ENCODE assay signal across 3 cellular contexts in genomic region chr7:117122536-117122935, GRCh38.
TF ChIP-seq lines count a peak whose summit lies in the region.

No MANE protein-coding gene starts in this region.

TF ChIP-seq in HepG2, 621 proteins besides CTCF, POLR2A, EP300 and RAD21:
- TF ChIP-seq NFIB (CRISPR knock-in tag; IDR thresholded peaks at IDR 0.05; ENCODE audit: borderline replicate concordance) (no peak), MAFF (IDR thresholded peaks at IDR 0.05; ENCODE audit: low read depth, low read length) (peak; percentile 96), MAFK (conservative IDR thresholded peaks at IDR 0.05 in 1 of 2, IDR thresholded peaks at IDR 0.05 in 1 of 2; ENCODE audit: low read length in 2 of 2) (peak; percentile 95 to 97), RFX1 (IDR thresholded peaks at IDR 0.05) (no peak)

TF ChIP-seq in K562, 482 proteins besides CTCF, POLR2A, EP300 and RAD21:
- 0 out of 2 replicates have a peak, but pooled peaks have one; percentile 23 for TF ChIP-seq CBFA2T3 (IDR thresholded peaks at IDR 0.05)
- no peak for TF ChIP-seq ZKSCAN1 (IDR thresholded peaks at IDR 0.05; ENCODE audit: low read depth, low read length)
- TF ChIP-seq FOXA3 (CRISPR knock-in tag; conservative IDR thresholded peaks at IDR 0.05 in 1 of 2, IDR thresholded peaks at IDR 0.05 in 1 of 2), result peak in 1 of 2 experiments; percentile 57; a peak in 2 of 4 replicates
- no peak for TF ChIP-seq ZC3H11A (IDR thresholded peaks at IDR 0.05; ENCODE audit: low read depth, low read length)
- peak; percentile 94 for TF ChIP-seq MAFG (tag; conservative IDR thresholded peaks at IDR 0.05)
- no peak for TF ChIP-seq ZNF143 (CRISPR knock-in tag; IDR thresholded peaks at IDR 0.05)
- TF ChIP-seq ZNF316 (IDR thresholded peaks at IDR 0.05), result peak; percentile 97
- TF ChIP-seq MAFF (IDR thresholded peaks at IDR 0.05; ENCODE audit: low read length), result peak; percentile 98
- TF ChIP-seq, protein P1, sequence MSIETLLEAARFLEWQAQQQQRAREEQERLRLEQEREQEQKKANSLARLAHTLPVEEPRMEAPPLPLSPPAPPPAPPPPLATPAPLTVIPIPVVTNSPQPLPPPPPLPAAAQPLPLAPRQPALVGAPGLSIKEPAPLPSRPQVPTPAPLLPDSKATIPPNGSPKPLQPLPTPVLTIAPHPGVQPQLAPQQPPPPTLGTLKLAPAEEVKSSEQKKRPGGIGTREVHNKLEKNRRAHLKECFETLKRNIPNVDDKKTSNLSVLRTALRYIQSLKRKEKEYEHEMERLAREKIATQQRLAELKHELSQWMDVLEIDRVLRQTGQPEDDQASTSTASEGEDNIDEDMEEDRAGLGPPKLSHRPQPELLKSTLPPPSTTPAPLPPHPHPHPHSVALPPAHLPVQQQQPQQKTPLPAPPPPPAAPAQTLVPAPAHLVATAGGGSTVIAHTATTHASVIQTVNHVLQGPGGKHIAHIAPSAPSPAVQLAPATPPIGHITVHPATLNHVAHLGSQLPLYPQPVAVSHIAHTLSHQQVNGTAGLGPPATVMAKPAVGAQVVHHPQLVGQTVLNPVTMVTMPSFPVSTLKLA (conservative IDR thresholded peaks at IDR 0.05), result 0 out of 4 replicates have a peak, but pooled peaks of 1 of the 2 experiments have one; percentile 17
- TF ChIP-seq RAD51 (IDR thresholded peaks at IDR 0.05; ENCODE audit: borderline replicate concordance, low read depth), result no peak
- TF ChIP-seq C11orf30 (IDR thresholded peaks at IDR 0.05; ENCODE audit: low read depth), result peak; percentile 96
- peak; percentile 15; the same call in 1 of the 2 replicates for TF ChIP-seq ARID1B (IDR thresholded peaks at IDR 0.05)
- no peak for TF ChIP-seq NUFIP1 (IDR thresholded peaks at IDR 0.05; ENCODE audit: partially characterized antibody)
- no peak for TF ChIP-seq ZBTB40 (IDR thresholded peaks at IDR 0.05)
- no peak for TF ChIP-seq ZBTB40 (CRISPR knock-in tag; IDR thresholded peaks at IDR 0.05)
- peak; percentile 98 for TF ChIP-seq MAFK (IDR thresholded peaks at IDR 0.05; ENCODE audit: low read length)
TF ChIP-seq in K562: peak in this region for 9.

TF ChIP-seq in H1, 55 proteins besides CTCF, POLR2A, EP300 and RAD21:
- TF ChIP-seq YY1 (IDR thresholded peaks at IDR 0.05; ENCODE audit: low read depth, low read length), result no peak
- TF ChIP-seq MAFK (IDR thresholded peaks at IDR 0.05; ENCODE audit: low read depth, low read length), result peak; percentile 60; the same call in 1 of the 2 replicates
- TF ChIP-seq RXRA (IDR thresholded peaks at IDR 0.05; ENCODE audit: insufficient read depth, low read depth, low read length), result no peak
TF ChIP-seq in H1: peak in this region for 1.
